8 cellular contexts compared by ENCODE assay signal in genomic region chr4:151276787-151277557, GRCh38. TPM values are rescaled to one million over a fixed set of nuclear protein-coding genes. Genes with fewer than 3 reads are reported as not detected.
A peak's percentile ranks its signal among the peaks of the same experiment; 100 is the strongest.
DNase-seq lines count a peak whose midpoint lies in the region; ATAC-seq and TF ChIP-seq lines count a peak whose summit lies in the region.

Gene PRSS48 (plus strand): TSS chr4:151277161. CDS start chr4:151277173, 12 bp downstream.

- H3K27ac Mint-ChIP-seq in CD8-positive, alpha-beta T cell = no peak within 1 kb of the TSS

- peaks cover 26% of the 10 kb centered on the region for H3K27me3 Mint-ChIP-seq in CD8-positive, alpha-beta T cell (ENCODE audit: low read depth)

- H3K27ac ChIP-seq in CD8-positive, alpha-beta T cell (ENCODE audit: low read depth, low read length) = no peak within 1 kb of the TSS
- H3K27ac ChIP-seq in suprapubic skin = no peak within 1 kb of the TSS

- H3K4me1 Mint-ChIP-seq in CD8-positive, alpha-beta T cell (ENCODE audit: low read depth) = no peaks in the 10 kb centered on the region

- TF ChIP-seq EP300 in suprapubic skin (IDR thresholded peaks at IDR 0.05) = no peak

- no peaks in the 10 kb centered on the region for H3K27me3 ChIP-seq in CD8-positive, alpha-beta T cell (ENCODE audit: insufficient read depth, low read length)
- H3K27me3 ChIP-seq in suprapubic skin = no peaks in the 10 kb centered on the region

- peak; percentile 17 for TF ChIP-seq CTCF in CD8-positive, alpha-beta T cell (IDR thresholded peaks at IDR 0.05)
- peak; percentile 96 for TF ChIP-seq CTCF in epithelial cell of proximal tubule (conservative IDR thresholded peaks at IDR 0.05; ENCODE audit: low read depth, low read length)
- TF ChIP-seq CTCF in suprapubic skin (IDR thresholded peaks at IDR 0.05) = peak; percentile 31 to 57

- 66% methylated on average over 7 of the region's 7 CpGs for WGBS in suprapubic skin

- H3K4me3 Mint-ChIP-seq in CD8-positive, alpha-beta T cell = no peak within 1 kb of the TSS

- POLR2A ChIA-PET in CD8-positive, alpha-beta T cell (lab: Charles Lee) = no interaction called here

- DNase-seq in CD8-positive, alpha-beta T cell = peak in 5 of 7 experiments; percentile 1 to 49 (median 12)
- DNase-seq in MV-4-11 (lab: John Stamatoyannopoulos, UW) (peak; percentile 15), epithelial cell of proximal tubule (ENCODE audit: low read depth) (no peak), mucosa of gallbladder (ENCODE audit: low spot score) (peak; percentile 57), suprapubic skin (ENCODE audit: low spot score in 2 of 2) (peak in 1 of 2 donors; percentile 66), posterior vena cava (ENCODE audit: low spot score) (no peak)
- peak; percentile 20 for DNase-seq in activated CD4-positive, alpha-beta T cell treated with anti-CD3 and anti-CD28 coated beads, Interleukin-2, amount 50 U/mL, for 1 hour

- no peaks in the 10 kb centered on the region for H3K9me3 ChIP-seq in CD8-positive, alpha-beta T cell (ENCODE audit: low read length)
- no peaks in the 10 kb centered on the region for H3K9me3 ChIP-seq in suprapubic skin

- ATAC-seq in CD8-positive, alpha-beta T cell = no peak
- ATAC-seq in GM19455 (IDR thresholded peaks at IDR 0.05; ENCODE audit: unreplicated experiment) = peak; percentile 75

- no peaks in the 10 kb centered on the region for H3K9me3 Mint-ChIP-seq in CD8-positive, alpha-beta T cell

- no peaks in the 10 kb centered on the region for H3K36me3 Mint-ChIP-seq in CD8-positive, alpha-beta T cell

- no peaks in the 10 kb centered on the region for H3K36me3 ChIP-seq in CD8-positive, alpha-beta T cell (ENCODE audit: insufficient read depth, low read length)
- H3K36me3 ChIP-seq in suprapubic skin = no peaks in the 10 kb centered on the region

- no peak for TF ChIP-seq POLR2A in suprapubic skin (IDR thresholded peaks at IDR 0.05)

- CTCF ChIA-PET in CD8-positive, alpha-beta T cell (lab: Charles Lee) = no interaction called here

- intact Hi-C loops in CD8-positive, alpha-beta T cell (cut with DNase I, micrococcal nuclease) = no loop called here
- intact Hi-C loops in posterior vena cava (cut with DNase I) = loop anchor here in 1 of 2 donors (2.0 kb wide), 1 partner anchor 88 kb away; no protein-coding TSS in a partner anchor

- no peak within 1 kb of the TSS for H3K4me3 ChIP-seq in CD8-positive, alpha-beta T cell (ENCODE audit: low read depth, low read length)
- H3K4me3 ChIP-seq in epithelial cell of proximal tubule (ENCODE audit: low read depth, low read length) (no peak within 1 kb of the TSS), suprapubic skin (no peak within 1 kb of the TSS)

- no peaks in the 10 kb centered on the region for H3K4me1 ChIP-seq in CD8-positive, alpha-beta T cell (ENCODE audit: insufficient read depth, low read length)
- H3K4me1 ChIP-seq in suprapubic skin = peaks cover 5% of the 10 kb centered on the region

RNA-seq across cellular contexts. Expression of gene PRSS48, which starts in this region (rescaled TPM):
- not detected for total RNA-seq in CD8-positive, alpha-beta T cell
- total RNA-seq in epithelial cell of proximal tubule (not detected in 2 replicates), mucosa of gallbladder (not detected), suprapubic skin (not detected), posterior vena cava (not detected)

Comparison
In these comparisons a context has a peak if more than half of its experiments do, and no peak if none do; other contexts are left out.
1. Peak in DNase-seq in CD8-positive, alpha-beta T cell; RNA of the gene not detected or under 1 TPM.
2. Peak in DNase-seq in mucosa of gallbladder; RNA of the gene not detected or under 1 TPM.
3. DNase-seq: peak in MV-4-11 (single experiment) and activated CD4-positive, alpha-beta T cell treated with anti-CD3 and anti-CD28 coated beads, Interleukin-2, amount 50 U/mL, for 1 hour (single experiment); none in epithelial cell of proximal tubule (single experiment) and posterior vena cava (single experiment).
4. CTCF ChIP-seq: peak in every context shown above with its lines; median percentile 96 in epithelial cell of proximal tubule; 44 in suprapubic skin; 17 in CD8-positive, alpha-beta T cell.